Comparison of ENCODE assay signal across 13 cellular contexts in genomic region chr21:29145837-29146453, GRCh38. TPM values are rescaled to one million over a fixed set of nuclear protein-coding genes. Genes with fewer than 3 reads are reported as not detected.
DNase-seq lines count a peak whose midpoint lies in the region; ATAC-seq and TF ChIP-seq lines count a peak whose summit lies in the region.
"Had no signal": no experiment of that assay in that cellular context is flagged by ENCODE, and none has a peak within 500 bp of the region (broad histone marks: within the 10 kb centered on the region; RNA-seq: fewer than 3 reads in every experiment).

No MANE protein-coding gene starts in this region.

- no peaks in the 10 kb centered on the region for H3K36me3 Mint-ChIP-seq in T-helper 2 cell treated with Interferon-gamma antibody and Interleukin-4, amounts not matched to agents 5 μg/mL and 100 μg/mL, for 36 hours (ENCODE audit: low read depth)
- H3K36me3 Mint-ChIP-seq in type B pancreatic cell = no peaks in the 10 kb centered on the region
- peaks cover 4% of the 10 kb centered on the region for H3K36me3 Mint-ChIP-seq in activated T-cell treated with anti-CD3 and anti-CD28 coated beads, Interleukin-2, amount 50 U/mL, for 4 hours (ENCODE audit: insufficient read depth)

- no peak overlapping the region for H3K4me3 ChIP-seq in ascending aorta
- H3K4me3 ChIP-seq in MM.1S (ENCODE audit: low read length) = no peak overlapping the region

- peaks cover 0 to 25% of the 10 kb centered on the region in 2 donors for H3K4me1 ChIP-seq in ascending aorta
- no peaks in the 10 kb centered on the region for H3K4me1 ChIP-seq in MM.1S (ENCODE audit: low read length)

- H2AFZ ChIP-seq in MM.1S (ENCODE audit: low read length) = no peak overlapping the region

- peak overlapping the region; percentile 69 to 78 for H3K27ac ChIP-seq in ascending aorta
- H3K27ac ChIP-seq in MM.1S (ENCODE audit: low read length) = no peak overlapping the region
- H3K27ac ChIP-seq: HL-60 had no signal

- no peaks in the 10 kb centered on the region for H4K20me1 ChIP-seq in MM.1S (ENCODE audit: insufficient read depth, low read length)

- no peaks in the 10 kb centered on the region for H3K27me3 Mint-ChIP-seq in T-helper 2 cell treated with Interferon-gamma antibody and Interleukin-4, amounts not matched to agents 5 μg/mL and 100 μg/mL, for 36 hours (ENCODE audit: low read depth)
- no peaks in the 10 kb centered on the region for H3K27me3 Mint-ChIP-seq in type B pancreatic cell
- H3K27me3 Mint-ChIP-seq in activated T-cell treated with anti-CD3 and anti-CD28 coated beads, Interleukin-2, amount 50 U/mL, for 4 hours (ENCODE audit: low read depth) = no peaks in the 10 kb centered on the region
- H3K27me3 Mint-ChIP-seq: stimulated activated naive CD8-positive, alpha-beta T cell treated with anti-CD3 and anti-CD28 coated beads, Interleukin-15, amount 100 ng/mL, for 72 hours had no signal

- H3K9me3 ChIP-seq in ascending aorta = no peaks in the 10 kb centered on the region
- no peaks in the 10 kb centered on the region for H3K9me3 ChIP-seq in MM.1S (replicated peaks; ENCODE audit: insufficient read depth, low read length)

- H3K9me3 Mint-ChIP-seq in T-helper 2 cell treated with Interferon-gamma antibody and Interleukin-4, amounts not matched to agents 5 μg/mL and 100 μg/mL, for 36 hours = no peaks in the 10 kb centered on the region
- H3K9me3 Mint-ChIP-seq in type B pancreatic cell = no peaks in the 10 kb centered on the region
- H3K9me3 Mint-ChIP-seq in activated T-cell treated with anti-CD3 and anti-CD28 coated beads, Interleukin-2, amount 50 U/mL, for 4 hours = no peaks in the 10 kb centered on the region
- H3K9me3 Mint-ChIP-seq: stimulated activated naive CD8-positive, alpha-beta T cell treated with anti-CD3 and anti-CD28 coated beads, Interleukin-15, amount 100 ng/mL, for 72 hours had no signal

- peak overlapping the region; percentile 8 for H3K27ac Mint-ChIP-seq in T-helper 2 cell treated with Interferon-gamma antibody and Interleukin-4, amounts not matched to agents 5 μg/mL and 100 μg/mL, for 36 hours
- peak overlapping the region; percentile 2 for H3K27ac Mint-ChIP-seq in type B pancreatic cell

- H3F3A ChIP-seq in MM.1S (ENCODE audit: insufficient read depth, low read length) = no peaks in the 10 kb centered on the region

- DNase-seq in T-helper 2 cell treated with Interferon-gamma antibody and Interleukin-4, amounts not matched to agents 5 μg/mL and 100 μg/mL, for 36 hours (ENCODE audit: low spot score) = no peak
- DNase-seq in T-helper 2 cell = no peak
- no peak for DNase-seq in ascending aorta (ENCODE audit: low spot score in 2 of 2)
- peak; percentile 43 for DNase-seq in kidney tubule cell (ENCODE audit: low spot score)
- DNase-seq in type B pancreatic cell (ENCODE audit: extremely low spot score, unreplicated experiment) = no peak
- no peak for DNase-seq in MM.1S
- no peak for DNase-seq in activated T-cell treated with anti-CD3 and anti-CD28 coated beads, Interleukin-2, amount 50 U/mL, for 4 hours
- no peak for DNase-seq in islet precursor cell
- DNase-seq: activated CD4-positive, alpha-beta T cell treated with anti-CD3 and anti-CD28 coated beads, Interleukin-2, amount 50 U/mL, for 4 hours; NCI-H2029 treated with DMSO at 0.1 percent for 48 hours; SHP77 treated with DMSO at 0.1 percent for 48 hours; stimulated activated naive CD8-positive, alpha-beta T cell treated with anti-CD3 and anti-CD28 coated beads, Interleukin-15, amount 100 ng/mL, for 72 hours had no signal

- ATAC-seq in activated T-cell treated with anti-CD3 and anti-CD28 coated beads, Interleukin-2, amount 50 U/mL, for 4 hours = no peak

- intact Hi-C loops in ascending aorta (cut with DNase I) = loop anchor here (1.0 kb wide), 1 partner anchor 16 kb away; no protein-coding TSS in a partner anchor

- H3K9me2 ChIP-seq in MM.1S (replicated peaks; ENCODE audit: insufficient read depth, low read length) = no peaks in the 10 kb centered on the region

- TF ChIP-seq CTCF in ascending aorta (IDR thresholded peaks at IDR 0.05) (no peak), type B pancreatic cell (conservative IDR thresholded peaks at IDR 0.05) (no peak), MM.1S (IDR thresholded peaks at IDR 0.05; ENCODE audit: low read length) (no peak)

- no peak overlapping the region for H3K4me3 Mint-ChIP-seq in T-helper 2 cell treated with Interferon-gamma antibody and Interleukin-4, amounts not matched to agents 5 μg/mL and 100 μg/mL, for 36 hours
- H3K4me3 Mint-ChIP-seq in type B pancreatic cell = no peak overlapping the region
- no peak overlapping the region for H3K4me3 Mint-ChIP-seq in activated T-cell treated with anti-CD3 and anti-CD28 coated beads, Interleukin-2, amount 50 U/mL, for 4 hours
- H3K4me3 Mint-ChIP-seq: stimulated activated naive CD8-positive, alpha-beta T cell treated with anti-CD3 and anti-CD28 coated beads, Interleukin-15, amount 100 ng/mL, for 72 hours had no signal

- H3K27me3 ChIP-seq in ascending aorta (no peaks in the 10 kb centered on the region), MM.1S (replicated peaks; ENCODE audit: insufficient read depth, low read length) (no peaks in the 10 kb centered on the region)

- H3K4me1 Mint-ChIP-seq in T-helper 2 cell treated with Interferon-gamma antibody and Interleukin-4, amounts not matched to agents 5 μg/mL and 100 μg/mL, for 36 hours (ENCODE audit: low read depth) = peaks cover 18% of the 10 kb centered on the region
- no peaks in the 10 kb centered on the region for H3K4me1 Mint-ChIP-seq in type B pancreatic cell (ENCODE audit: unreplicated experiment)
- H3K4me1 Mint-ChIP-seq in activated T-cell treated with anti-CD3 and anti-CD28 coated beads, Interleukin-2, amount 50 U/mL, for 4 hours (ENCODE audit: low read depth) = peaks cover 2% of the 10 kb centered on the region

- H3K79me2 ChIP-seq in MM.1S (ENCODE audit: low read length) = no peaks in the 10 kb centered on the region

- H3K36me3 ChIP-seq in ascending aorta = no peaks in the 10 kb centered on the region
- no peaks in the 10 kb centered on the region for H3K36me3 ChIP-seq in MM.1S (replicated peaks; ENCODE audit: insufficient read depth, low read length)

- H3K4me2 ChIP-seq in MM.1S (ENCODE audit: low read depth, low read length) = no peak overlapping the region

- no peak overlapping the region for H3K9ac ChIP-seq in MM.1S (ENCODE audit: low read length)

RNA-seq across cellular contexts. Expression of gene MAP3K7CL, which starts 15.5 kb away (rescaled TPM):
- total RNA-seq in ascending aorta (6.9 TPM), type B pancreatic cell (ENCODE audit: low replicate concordance) (5.3 TPM in 1 of 2 replicates, not detected in the other)
- total RNA-seq in activated T-cell treated with anti-CD3 and anti-CD28 coated beads, Interleukin-2, amount 50 U/mL, for 4 hours = 1 to 10 TPM in 2 of 3 donors, under 1 TPM in 1; 0.96 to 1.4 (median 1.3) TPM
